ENCODE assay signal across 19 cellular contexts in the genomic region with DNA sequence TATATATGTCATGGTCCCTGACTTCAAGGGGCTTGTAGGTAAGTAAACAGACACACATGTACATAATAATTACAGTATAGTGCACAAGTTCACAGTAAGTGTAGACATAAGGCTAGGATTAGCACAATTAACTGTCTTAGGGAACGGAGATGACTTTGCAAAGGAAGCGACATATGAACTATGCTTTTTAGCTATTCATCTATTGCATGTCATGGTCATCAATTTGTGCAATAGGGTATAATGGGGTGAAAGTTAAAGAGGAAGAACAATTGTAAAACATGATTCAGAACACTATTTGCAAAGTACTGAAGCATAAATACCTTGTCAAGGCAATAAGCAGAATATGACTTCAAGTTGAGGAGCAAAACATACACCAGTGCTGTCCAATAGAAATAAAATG.
"Had no signal": no experiment of that assay in that cellular context is flagged by ENCODE, and none has a peak within 500 bp of the region (broad histone marks: within the 10 kb centered on the region; RNA-seq: fewer than 3 reads in every experiment).

No MANE protein-coding gene starts in this region.

- H3K4me3 ChIP-seq: colonic mucosa, esophagus squamous epithelium, gastroesophageal sphincter, left ventricle myocardium inferior, lower lobe of right lung, neural progenitor cell, prostate gland, sigmoid colon, skin epidermis, uterus had no signal

- H3K9ac ChIP-seq: neural progenitor cell, parathyroid adenoma had no signal

- H3K4me2 ChIP-seq: neural progenitor cell had no signal

- DNase-seq: colonic mucosa; dermis blood vessel endothelial cell; esophagus squamous epithelium; foreskin fibroblast; immature natural killer cell; left cardiac atrium; left ventricle myocardium inferior; lower lobe of right lung; nucleus accumbens; sigmoid colon; stimulated activated naive CD4-positive, alpha-beta T cell; trophoblast cell; uterus had no signal

- H3K36me3 ChIP-seq: colonic mucosa, esophagus squamous epithelium, gastroesophageal sphincter, left ventricle myocardium inferior, lower lobe of right lung, neural progenitor cell, prostate gland, sigmoid colon, uterus had no signal

- H3K9me3 ChIP-seq: colonic mucosa, esophagus squamous epithelium, gastroesophageal sphincter, left ventricle myocardium inferior, lower lobe of right lung, prostate gland, sigmoid colon, uterus had no signal

- H3K79me2 ChIP-seq: parathyroid adenoma had no signal

- H3K27ac ChIP-seq: colonic mucosa, esophagus squamous epithelium, gastroesophageal sphincter, left ventricle myocardium inferior, lower lobe of right lung, neural progenitor cell, parathyroid adenoma, prostate gland, sigmoid colon, skin epidermis, uterus had no signal

- H3K4me1 ChIP-seq: colonic mucosa, esophagus squamous epithelium, gastroesophageal sphincter, left ventricle myocardium inferior, lower lobe of right lung, neural progenitor cell, parathyroid adenoma, prostate gland, sigmoid colon, uterus had no signal

- ATAC-seq: gastroesophageal sphincter; left cardiac atrium; natural killer cell treated with Interleukin-12 subunit alpha and Interleukin-12 subunit beta and Interleukin-15 and Interleukin-18, amount 100 ng/mL, for 72 hours had no signal

- H2AFZ ChIP-seq: neural progenitor cell, parathyroid adenoma had no signal

- H3K27me3 ChIP-seq: colonic mucosa, esophagus squamous epithelium, gastroesophageal sphincter, neural progenitor cell, sigmoid colon, uterus had no signal
